Comparison of ENCODE assay signal across 8 cellular contexts in genomic region chr6:129671442-129672344, GRCh38. TPM values are rescaled to one million over a fixed set of nuclear protein-coding genes. Genes with fewer than 3 reads are reported as not detected.
DNase-seq lines count a peak whose midpoint lies in the region; ATAC-seq and TF ChIP-seq lines count a peak whose summit lies in the region.

No MANE protein-coding gene starts in this region.

- peak overlapping the region; percentile 60 for H3K9ac ChIP-seq in Loucy (ENCODE audit: low read depth, low read length, poor library complexity, severe bottlenecking)

- no peaks in the 10 kb centered on the region for H3K27me3 ChIP-seq in GM06990 (replicated peaks; ENCODE audit: control insufficient read depth, insufficient read depth, low read length)
- no peaks in the 10 kb centered on the region for H3K27me3 ChIP-seq in Loucy (ENCODE audit: insufficient read depth, low read length, poor library complexity, severe bottlenecking)
- no peaks in the 10 kb centered on the region for H3K27me3 ChIP-seq in cardiac muscle cell

- no peaks in the 10 kb centered on the region for H3K9me3 ChIP-seq in Loucy (ENCODE audit: insufficient read depth, low read depth, low read length)
- no peaks in the 10 kb centered on the region for H3K9me3 ChIP-seq in cardiac muscle cell (ENCODE audit: low read depth)

- peaks cover 29% of the 10 kb centered on the region for H3K4me1 ChIP-seq in Loucy (ENCODE audit: insufficient read depth, low read length, poor library complexity, severe bottlenecking)
- H3K4me1 ChIP-seq in cardiac muscle cell (ENCODE audit: low read depth), result peaks cover 6% of the 10 kb centered on the region

- no peaks in the 10 kb centered on the region for H3K36me3 ChIP-seq in GM06990 (ENCODE audit: control insufficient read depth, insufficient read depth, low read length)
- H3K36me3 ChIP-seq in Loucy (ENCODE audit: insufficient read depth, low read length), result no peaks in the 10 kb centered on the region
- no peaks in the 10 kb centered on the region for H3K36me3 ChIP-seq in cardiac muscle cell

- H3K27ac ChIP-seq in cardiac muscle cell, result no peak overlapping the region

- H3F3A ChIP-seq in Loucy (ENCODE audit: low read depth), result no peaks in the 10 kb centered on the region

- TF ChIP-seq CTCF in GM06990 (IDR thresholded peaks at IDR 0.05; ENCODE audit: insufficient read depth, low read length, poor library complexity, severe bottlenecking) (peak; percentile 62), Loucy (conservative IDR thresholded peaks at IDR 0.05; ENCODE audit: low read length) (peak; percentile 59), cardiac muscle cell (IDR thresholded peaks at IDR 0.05; ENCODE audit: low read depth, low read length) (peak; percentile 28)

- peak overlapping the region; percentile 74 for H3K4me2 ChIP-seq in Loucy (ENCODE audit: low read depth, low read length, poor library complexity, severe bottlenecking)

- DNase-seq in GM06990 (ENCODE audit: extremely low read depth, insufficient read length) (peak; percentile 65), cardiac muscle cell (ENCODE audit: low read depth in 1 of 2, low spot score in 1 of 2) (peak in 1 of 2 donors; percentile 45), NCI-H2171 treated with DMSO at 0.1 percent for 48 hours (lab: John Stamatoyannopoulos, UW) (no peak), cortex of kidney (lab: John Stamatoyannopoulos, UW) (no peak)
- peak; percentile 64 for DNase-seq in activated CD8-positive, alpha-beta memory T cell treated with anti-CD3 and anti-CD28 coated beads, Interleukin-2, amount 50 U/mL, for 4 hours
- peak; percentile 52 to 58 for DNase-seq in stimulated activated CD4-positive, alpha-beta T cell treated with anti-CD3 and anti-CD28 coated beads, Interleukin-15, amount 100 ng/mL, for 48 hours (ENCODE audit: low read depth in 2 of 2)

- no peaks in the 10 kb centered on the region for H3K9me2 ChIP-seq in Loucy (replicated peaks; ENCODE audit: low read depth, low read length)

- peak; percentile 84 for ATAC-seq in GM21786 (IDR thresholded peaks at IDR 0.05; ENCODE audit: unreplicated experiment)

- no peaks in the 10 kb centered on the region for H4K20me1 ChIP-seq in Loucy (ENCODE audit: insufficient read depth, low read length, poor library complexity, severe bottlenecking)

- no peak overlapping the region for H2AFZ ChIP-seq in Loucy (ENCODE audit: low read length)

- H3K4me3 ChIP-seq in GM06990 (replicated peaks; ENCODE audit: low read depth, low read length) (peak overlapping the region; percentile 11; the same call in 1 of the 2 replicates), Loucy (ENCODE audit: low read length, poor library complexity, severe bottlenecking) (peak overlapping the region; percentile 45), cardiac muscle cell (no peak overlapping the region)

- H3K79me2 ChIP-seq in Loucy (ENCODE audit: insufficient read depth, low read length), result peaks cover 22% of the 10 kb centered on the region

RNA-seq across cellular contexts. Expression of gene ARHGAP18, which starts 38.3 kb away (rescaled TPM):
- total RNA-seq in cardiac muscle cell, result 0.45 and 0.67 TPM in 2 replicates
- 0.25 and 1.3 TPM in 2 replicates for polyA plus RNA-seq in cardiac muscle cell

Comparison
In these comparisons a context has a peak if more than half of its experiments do, and no peak if none do; other contexts are left out.
1. DNase-seq: peak in GM06990 (single experiment), activated CD8-positive, alpha-beta memory T cell treated with anti-CD3 and anti-CD28 coated beads, Interleukin-2, amount 50 U/mL, for 4 hours (single experiment) and stimulated activated CD4-positive, alpha-beta T cell treated with anti-CD3 and anti-CD28 coated beads, Interleukin-15, amount 100 ng/mL, for 48 hours (2 of 2); none in NCI-H2171 treated with DMSO at 0.1 percent for 48 hours (single experiment) and cortex of kidney (single experiment).
2. Peak in every context shown above with its lines, with median percentiles within 50 percentile points of each other: CTCF ChIP-seq.